Comparison of ENCODE assay signal across 12 cellular contexts in genomic region chr1:45557422-45557944, GRCh38. TPM values are rescaled to one million over a fixed set of nuclear protein-coding genes. Genes with fewer than 3 reads are reported as not detected.
A peak's percentile ranks its signal among the peaks of the same experiment; 100 is the strongest.
DNase-seq lines count a peak whose midpoint lies in the region; ATAC-seq and TF ChIP-seq lines count a peak whose summit lies in the region.
"Had no signal": no experiment of that assay in that cellular context is flagged by ENCODE, and none has a peak within 500 bp of the region (broad histone marks: within the 10 kb centered on the region; RNA-seq: fewer than 3 reads in every experiment).

No MANE protein-coding gene starts in this region.

- H3K27me3 Mint-ChIP-seq in activated naive CD4-positive, alpha-beta T cell treated with anti-CD3 and anti-CD28 coated beads for 36 hours (ENCODE audit: low read depth) = no peaks in the 10 kb centered on the region
- H3K27me3 Mint-ChIP-seq in stimulated activated memory B cell treated with anti-CD40 and anti-IgM and Interleukin-4, amounts not matched to agents 10 μg/mL and 1 μg/mL and 100 μg/mL, for 72 hours = no peaks in the 10 kb centered on the region

- DNase-seq in activated naive CD4-positive, alpha-beta T cell treated with anti-CD3 and anti-CD28 coated beads for 36 hours = no peak
- no peak for DNase-seq in activated naive CD4-positive, alpha-beta T cell treated with anti-CD3 and anti-CD28 coated beads, Interleukin-2, amount 50 U/mL, for 72 hours (ENCODE audit: low spot score in 2 of 2)
- DNase-seq in RWPE1 (ENCODE audit: low spot score) = peak; percentile 71
- DNase-seq in fibroblast of villous mesenchyme (ENCODE audit: low read depth) = peak; percentile 73
- DNase-seq in caudate nucleus (lab: John Stamatoyannopoulos, UW) = no peak
- DNase-seq: NCI-H345; stimulated activated CD4-positive, alpha-beta T cell treated with anti-CD3 and anti-CD28 coated beads, Interleukin-2, amount 100 ng/mL, for 48 hours had no signal

- TF ChIP-seq CTCF in RWPE1 (conservative IDR thresholded peaks at IDR 0.05; ENCODE audit: low read depth) = no peak
- TF ChIP-seq CTCF in fibroblast of villous mesenchyme (IDR thresholded peaks at IDR 0.05; ENCODE audit: insufficient read depth, low read depth, low read length) = no peak

- peaks cover 20% of the 10 kb centered on the region for H3K36me3 Mint-ChIP-seq in activated naive CD4-positive, alpha-beta T cell treated with anti-CD3 and anti-CD28 coated beads for 36 hours (ENCODE audit: low read depth)
- peaks cover 3 to 17% of the 10 kb centered on the region in 2 donors for H3K36me3 Mint-ChIP-seq in activated naive CD4-positive, alpha-beta T cell treated with anti-CD3 and anti-CD28 coated beads, Interleukin-2, amount 50 U/mL, for 72 hours
- peaks cover 28% of the 10 kb centered on the region for H3K36me3 Mint-ChIP-seq in stimulated activated memory B cell treated with anti-CD40 and anti-IgM and Interleukin-4, amounts not matched to agents 10 μg/mL and 1 μg/mL and 100 μg/mL, for 72 hours

- peak overlapping the region; percentile 26 for H3K27ac Mint-ChIP-seq in activated naive CD4-positive, alpha-beta T cell treated with anti-CD3 and anti-CD28 coated beads for 36 hours
- peak overlapping the region in 1 of 2 donors; percentile 65 for H3K27ac Mint-ChIP-seq in activated naive CD4-positive, alpha-beta T cell treated with anti-CD3 and anti-CD28 coated beads, Interleukin-2, amount 50 U/mL, for 72 hours
- peak overlapping the region; percentile 39 for H3K27ac Mint-ChIP-seq in stimulated activated memory B cell treated with anti-CD40 and anti-IgM and Interleukin-4, amounts not matched to agents 10 μg/mL and 1 μg/mL and 100 μg/mL, for 72 hours

- intact Hi-C loops in activated naive CD4-positive, alpha-beta T cell treated with anti-CD3 and anti-CD28 coated beads for 36 hours (cut with micrococcal nuclease) = no loop called here

- H3K27ac ChIP-seq in RWPE1 (peak overlapping the region; percentile 85), caudate nucleus (ENCODE audit: low read depth, low read length) (no peak overlapping the region)
- H3K27ac ChIP-seq: thoracic aorta had no signal

- H3K4me3 ChIP-seq in fibroblast of villous mesenchyme (ENCODE audit: low read depth, low read length) = no peak overlapping the region
- H3K4me3 ChIP-seq: HAP-1, thoracic aorta had no signal

- no peaks in the 10 kb centered on the region for H3K9me3 Mint-ChIP-seq in activated naive CD4-positive, alpha-beta T cell treated with anti-CD3 and anti-CD28 coated beads for 36 hours
- H3K9me3 Mint-ChIP-seq in activated naive CD4-positive, alpha-beta T cell treated with anti-CD3 and anti-CD28 coated beads, Interleukin-2, amount 50 U/mL, for 72 hours = no peaks in the 10 kb centered on the region
- no peaks in the 10 kb centered on the region for H3K9me3 Mint-ChIP-seq in stimulated activated memory B cell treated with anti-CD40 and anti-IgM and Interleukin-4, amounts not matched to agents 10 μg/mL and 1 μg/mL and 100 μg/mL, for 72 hours

- H3K4me1 Mint-ChIP-seq in activated naive CD4-positive, alpha-beta T cell treated with anti-CD3 and anti-CD28 coated beads for 36 hours (ENCODE audit: low read depth) = peaks cover 14% of the 10 kb centered on the region
- peaks cover 24% of the 10 kb centered on the region for H3K4me1 Mint-ChIP-seq in stimulated activated memory B cell treated with anti-CD40 and anti-IgM and Interleukin-4, amounts not matched to agents 10 μg/mL and 1 μg/mL and 100 μg/mL, for 72 hours

- POLR2A ChIA-PET in RWPE1 (lab: Yijun Ruan, JAX; ENCODE audit: low non-redundant PET) = interaction anchor here (0.7 to 2.0 kb wide), 3 partner anchors 26 to 545 kb away, joined by 4 to 17 read pairs (median 6); partner anchors contain the start of gene PRDX1

- CTCF ChIA-PET in activated naive CD4-positive, alpha-beta T cell treated with anti-CD3 and anti-CD28 coated beads for 36 hours (lab: Charles Lee) = interaction anchor here (0.9 to 1.3 kb wide), 3 partner anchors 12 to 65 kb away, joined by 3 to 7 read pairs (median 3); no protein-coding TSS in a partner anchor
- CTCF ChIA-PET in RWPE1 (lab: Yijun Ruan, JAX) = interaction anchor here (0.6 to 0.9 kb wide), 8 partner anchors 13 to 1920 kb away, joined by 3 to 6 read pairs (median 4); no protein-coding TSS in a partner anchor

- no peak for ATAC-seq in activated naive CD4-positive, alpha-beta T cell treated with anti-CD3 and anti-CD28 coated beads, Interleukin-2, amount 50 U/mL, for 72 hours
- ATAC-seq in stimulated activated memory B cell treated with anti-CD40 and anti-IgM and Interleukin-4, amounts not matched to agents 10 μg/mL and 1 μg/mL and 100 μg/mL, for 72 hours = no peak
- ATAC-seq in GM18498 (IDR thresholded peaks at IDR 0.05; ENCODE audit: unreplicated experiment) = no peak
- ATAC-seq in HG02798 (IDR thresholded peaks at IDR 0.05; ENCODE audit: poor library complexity, unreplicated experiment) = no peak

- no peak overlapping the region for H3K4me3 Mint-ChIP-seq in activated naive CD4-positive, alpha-beta T cell treated with anti-CD3 and anti-CD28 coated beads for 36 hours
- H3K4me3 Mint-ChIP-seq in stimulated activated memory B cell treated with anti-CD40 and anti-IgM and Interleukin-4, amounts not matched to agents 10 μg/mL and 1 μg/mL and 100 μg/mL, for 72 hours = no peak overlapping the region

RNA-seq across cellular contexts. Expression of gene AKR1A1, which starts 6.9 kb away (rescaled TPM):
- total RNA-seq in activated naive CD4-positive, alpha-beta T cell treated with anti-CD3 and anti-CD28 coated beads for 36 hours = 100 to 1,000 TPM; 207 to 217 TPM
- total RNA-seq in activated naive CD4-positive, alpha-beta T cell treated with anti-CD3 and anti-CD28 coated beads, Interleukin-2, amount 50 U/mL, for 72 hours = 100 to 1,000 TPM; 153 to 177 TPM
- 158 TPM in 2 replicates for total RNA-seq in fibroblast of villous mesenchyme

RNA-seq across cellular contexts. Expression of gene NASP, which starts 26.4 kb away (rescaled TPM):
- total RNA-seq in activated naive CD4-positive, alpha-beta T cell treated with anti-CD3 and anti-CD28 coated beads for 36 hours = 100 to 1,000 TPM; 222 to 229 TPM
- 100 to 1,000 TPM; 178 to 319 TPM for total RNA-seq in activated naive CD4-positive, alpha-beta T cell treated with anti-CD3 and anti-CD28 coated beads, Interleukin-2, amount 50 U/mL, for 72 hours
- 44.1 and 50.5 TPM in 2 replicates for total RNA-seq in fibroblast of villous mesenchyme

RNA-seq across cellular contexts. Expression of gene PRDX1, which starts 35.8 kb away (rescaled TPM):
- 100 to 1,000 TPM; 596 to 641 TPM for total RNA-seq in activated naive CD4-positive, alpha-beta T cell treated with anti-CD3 and anti-CD28 coated beads for 36 hours
- total RNA-seq in activated naive CD4-positive, alpha-beta T cell treated with anti-CD3 and anti-CD28 coated beads, Interleukin-2, amount 50 U/mL, for 72 hours = 100 to 1,000 TPM; 577 to 596 TPM
- 361 and 523 TPM in 2 replicates for total RNA-seq in fibroblast of villous mesenchyme

RNA-seq across cellular contexts. Expression of gene MMACHC, which starts 57.4 kb away (rescaled TPM):
- 1 to 10 TPM; 5.9 TPM for total RNA-seq in activated naive CD4-positive, alpha-beta T cell treated with anti-CD3 and anti-CD28 coated beads for 36 hours
- total RNA-seq in activated naive CD4-positive, alpha-beta T cell treated with anti-CD3 and anti-CD28 coated beads, Interleukin-2, amount 50 U/mL, for 72 hours = 1 to 10 TPM; 2.0 to 6.4 TPM
- total RNA-seq in fibroblast of villous mesenchyme = 3.9 and 5.6 TPM in 2 replicates

RNA-seq across cellular contexts. Expression of gene CCDC163, which starts 57.6 kb away (rescaled TPM):
- 1 to 10 TPM; 4.2 to 5.1 TPM for total RNA-seq in activated naive CD4-positive, alpha-beta T cell treated with anti-CD3 and anti-CD28 coated beads for 36 hours
- 1 to 10 TPM; 2.6 to 4.9 TPM for total RNA-seq in activated naive CD4-positive, alpha-beta T cell treated with anti-CD3 and anti-CD28 coated beads, Interleukin-2, amount 50 U/mL, for 72 hours
- 1.3 and 1.9 TPM in 2 replicates for total RNA-seq in fibroblast of villous mesenchyme

Comparison
In these comparisons a context has a peak if more than half of its experiments do, and no peak if none do; other contexts are left out.
1. DNase-seq: peak in RWPE1 (single experiment) and fibroblast of villous mesenchyme (single experiment); none in activated naive CD4-positive, alpha-beta T cell treated with anti-CD3 and anti-CD28 coated beads for 36 hours (single experiment), activated naive CD4-positive, alpha-beta T cell treated with anti-CD3 and anti-CD28 coated beads, Interleukin-2, amount 50 U/mL, for 72 hours (0 of 2) and caudate nucleus (0 of 61).